22 cellular contexts compared by ENCODE assay signal in genomic region chr10:120477006-120477722, GRCh38. TPM values are rescaled to one million over a fixed set of nuclear protein-coding genes. Genes with fewer than 3 reads are reported as not detected.
DNase-seq lines count a peak whose midpoint lies in the region; ATAC-seq, FAIRE-seq and TF ChIP-seq lines count a peak whose summit lies in the region.
"Had no signal": no experiment of that assay in that cellular context is flagged by ENCODE, and none has a peak within 500 bp of the region (broad histone marks: within the 10 kb centered on the region; RNA-seq: fewer than 3 reads in every experiment).

No MANE protein-coding gene starts in this region.

- H2BK15ac ChIP-seq in H1 (ENCODE audit: low read length): no peak overlapping the region

- CTCF ChIA-PET in H1 (lab: Charles Lee; ENCODE audit: partially characterized antibody): interaction anchor here (0.8 to 1.6 kb wide), 2 partner anchors 54 to 347 kb away, joined by 3 read pairs; no protein-coding TSS in a partner anchor

- H3K9me3 Mint-ChIP-seq in nephron: peaks cover 15% of the 10 kb centered on the region
- H3K9me3 Mint-ChIP-seq: activated CD4-positive, alpha-beta T cell treated with anti-CD3 and anti-CD28 coated beads, Interleukin-2, amount 10 ng/mL, durations not matched to agents 7 days and 5 days had no signal

- no peak overlapping the region for H3K4me3 Mint-ChIP-seq in nephron
- H3K4me3 Mint-ChIP-seq: activated CD4-positive, alpha-beta T cell treated with anti-CD3 and anti-CD28 coated beads, Interleukin-2, amount 10 ng/mL, durations not matched to agents 7 days and 5 days; activated naive CD4-positive, alpha-beta T cell treated with anti-CD3 and anti-CD28 coated beads, Interleukin-2, amount 50 U/mL, for 24 hours; immature natural killer cell; stimulated activated naive B cell treated with anti-CD40 and anti-IgM and Interleukin-4, amounts not matched to agents 10 μg/mL and 1 μg/mL and 100 μg/mL, for 72 hours had no signal

- no peak overlapping the region for H3K4me2 ChIP-seq in H1 (ENCODE audit: insufficient read depth in 1 of 2, low read depth in 2 of 2, low read length in 2 of 2)

- TF ChIP-seq POLR2A in H1 (IDR thresholded peaks at IDR 0.05; ENCODE audit: control extremely low read depth in 1 of 2, low read depth in 2 of 2, low read length in 2 of 2): no peak

- TF ChIP-seq CTCF in AG09309 (IDR thresholded peaks at IDR 0.05; ENCODE audit: control insufficient read depth, insufficient read depth, low read depth, low read length, missing control alignments) (no peak), H1 (IDR thresholded peaks at IDR 0.05; ENCODE audit: control extremely low read depth in 1 of 3, insufficient read depth in 1 of 3, low read depth in 1 of 3, low read length in 3 of 3) (no peak), nephron (IDR thresholded peaks at IDR 0.05; ENCODE audit: unreplicated experiment in 3 of 3) (no peak)

- intact Hi-C loops in sciatic nerve (cut with DNase I): no loop called here

- no peak overlapping the region for H2BK5ac ChIP-seq in H1 (ENCODE audit: low read depth, low read length)

- H3K4me3 ChIP-seq in AG09309 (ENCODE audit: control insufficient read depth, low read depth, low read length) (no peak overlapping the region), H1 (ENCODE audit: extremely low read depth in 1 of 4, insufficient read depth in 2 of 4, low read depth in 3 of 4, low read length in 4 of 4) (no peak overlapping the region)
- H3K4me3 ChIP-seq: spleen, uterus had no signal

- H3K4me1 Mint-ChIP-seq in nephron: peaks cover 5% of the 10 kb centered on the region
- H3K4me1 Mint-ChIP-seq: activated CD4-positive, alpha-beta T cell treated with anti-CD3 and anti-CD28 coated beads, Interleukin-2, amount 10 ng/mL, durations not matched to agents 7 days and 5 days; activated naive CD4-positive, alpha-beta T cell treated with anti-CD3 and anti-CD28 coated beads, Interleukin-2, amount 50 U/mL, for 24 hours; immature natural killer cell; stimulated activated naive B cell treated with anti-CD40 and anti-IgM and Interleukin-4, amounts not matched to agents 10 μg/mL and 1 μg/mL and 100 μg/mL, for 72 hours had no signal

- H2BK20ac ChIP-seq in H1 (ENCODE audit: low read length): no peak overlapping the region

- H3K27ac ChIP-seq in H1 (ENCODE audit: low read depth, low read length): no peak overlapping the region
- H3K27ac ChIP-seq: spleen, uterus had no signal

- no peak overlapping the region for H4K91ac ChIP-seq in H1 (replicated peaks; ENCODE audit: insufficient read length, low read length)

- no peaks in the 10 kb centered on the region; a peak in 1 of 7 replicates for H3K4me1 ChIP-seq in H1 (replicated peaks in 1 of 4; ENCODE audit: control insufficient read depth in 3 of 4, insufficient read depth in 4 of 4, low read length in 3 of 4)
- H3K4me1 ChIP-seq: spleen, uterus had no signal

- H4K5ac ChIP-seq in H1 (ENCODE audit: insufficient read length, low read depth, low read length): no peak overlapping the region

- H3K9ac ChIP-seq in H1 (replicated peaks in 1 of 4; ENCODE audit: extremely low read depth in 1 of 4, low read depth in 3 of 4, low read length in 3 of 4): no peak overlapping the region

- H3K4ac ChIP-seq in H1 (replicated peaks; ENCODE audit: insufficient read length, low read depth, low read length): no peak overlapping the region

- H2BK120ac ChIP-seq in H1 (replicated peaks; ENCODE audit: low read depth, low read length): no peak overlapping the region

- H3K27ac Mint-ChIP-seq in nephron: peak overlapping the region; percentile 15 to 51 (median 21)
- H3K27ac Mint-ChIP-seq: activated CD4-positive, alpha-beta T cell treated with anti-CD3 and anti-CD28 coated beads, Interleukin-2, amount 10 ng/mL, durations not matched to agents 7 days and 5 days; activated naive CD4-positive, alpha-beta T cell treated with anti-CD3 and anti-CD28 coated beads, Interleukin-2, amount 50 U/mL, for 24 hours; immature natural killer cell; stimulated activated naive B cell treated with anti-CD40 and anti-IgM and Interleukin-4, amounts not matched to agents 10 μg/mL and 1 μg/mL and 100 μg/mL, for 72 hours had no signal

- no peaks in the 10 kb centered on the region for H3K79me1 ChIP-seq in H1 (ENCODE audit: low read depth, low read length)

- H3K23ac ChIP-seq in H1 (ENCODE audit: insufficient read length): peak overlapping the region; percentile 59

- H3K79me2 ChIP-seq in H1 (ENCODE audit: control insufficient read depth in 1 of 2, insufficient read depth in 2 of 2, low read length in 2 of 2): no peaks in the 10 kb centered on the region

- DNase-seq in AG09309 (ENCODE audit: low read depth): peak; percentile 48
- DNase-seq in RPMI7951 (ENCODE audit: low read depth): peak; percentile 80
- no peak for DNase-seq in H1 (ENCODE audit: low read depth in 1 of 2, low spot score in 2 of 2)
- no peak for DNase-seq in sciatic nerve (ENCODE audit: low spot score)
- DNase-seq in NCI-H526 (lab: John Stamatoyannopoulos, UW): no peak
- DNase-seq in HK-2 (ENCODE audit: unreplicated experiment): no peak
- DNase-seq: activated CD4-positive, alpha-beta T cell treated with anti-CD3 and anti-CD28 coated beads, Interleukin-2, amount 10 ng/mL, durations not matched to agents 7 days and 5 days; activated T-cell treated with anti-CD3 and anti-CD28 coated beads, Interleukin-2, amount 50 U/mL, for 1 hour; AML-193; caudate nucleus; glutamatergic neuron; immature natural killer cell; midbrain; NCI-H1694 treated with DMSO at 0.1 percent for 48 hours; SHP77 treated with DMSO at 0.1 percent for 48 hours; spleen; stimulated activated naive B cell treated with anti-CD40 and anti-IgM and Interleukin-4, amounts not matched to agents 10 μg/mL and 1 μg/mL and 100 μg/mL, for 72 hours; T-helper 9 cell; uterus had no signal

- FAIRE-seq in H1 (lab: Jason Lieb, UNC): no peak

- H3K18ac ChIP-seq in H1 (ENCODE audit: extremely low read depth, low read length): no peak overlapping the region

- no peaks in the 10 kb centered on the region for H3K36me3 Mint-ChIP-seq in nephron (ENCODE audit: low read depth)

- 90% methylated on average over 7 of the region's 9 CpGs; no CpG with 5 or more reads in 1 of the 2 experiments for WGBS in H1 (ENCODE audit: extremely low coverage in 1 of 2, insufficient coverage in 1 of 2, insufficient read length in 1 of 2, insufficient replicate concordance in 2 of 2, low coverage in 1 of 2, low lambda C conversion rate in 2 of 2, missing lambda C conversion rate in 1 of 2), 2 experiments

- no peak overlapping the region for H2AK5ac ChIP-seq in H1 (ENCODE audit: low read depth, low read length)

- H4K8ac ChIP-seq in H1 (ENCODE audit: extremely low read depth, insufficient read depth, low read length): no peak overlapping the region

- POLR2A ChIA-PET in H1 (lab: Charles Lee; ENCODE audit: partially characterized antibody): no interaction called here

- H3K23me2 ChIP-seq in H1 (ENCODE audit: low read depth, low read length): no peaks in the 10 kb centered on the region

- no peak overlapping the region for H2BK12ac ChIP-seq in H1 (ENCODE audit: low read depth, low read length)

- H4K20me1 ChIP-seq in H1 (replicated peaks in 1 of 2; ENCODE audit: control insufficient read depth in 1 of 2, insufficient read depth in 2 of 2, low read length in 2 of 2): no peaks in the 10 kb centered on the region

- H3K36me3 ChIP-seq in H1 (ENCODE audit: control insufficient read depth in 2 of 4, insufficient read depth in 4 of 4, low read length in 3 of 4): no peaks in the 10 kb centered on the region
- H3K36me3 ChIP-seq: spleen, uterus had no signal

- ATAC-seq in sciatic nerve (no peak), GM18502 (IDR thresholded peaks at IDR 0.05; ENCODE audit: poor library complexity, unreplicated experiment) (no peak)
- ATAC-seq: stimulated activated naive B cell treated with anti-CD40 and anti-IgM and Interleukin-4, amounts not matched to agents 10 μg/mL and 1 μg/mL and 100 μg/mL, for 72 hours had no signal

- H3K27me3 Mint-ChIP-seq in nephron (ENCODE audit: low read depth): peaks cover 7% of the 10 kb centered on the region

- H3K56ac ChIP-seq in H1 (replicated peaks; ENCODE audit: insufficient read length, low read depth, low read length): no peak overlapping the region

- peak overlapping the region; percentile 8; the same call in 1 of the 2 replicates for H2AFZ ChIP-seq in H1 (ENCODE audit: low read length)

- TF ChIP-seq RAD21 in H1 (IDR thresholded peaks at IDR 0.05 in 1 of 2, conservative IDR thresholded peaks at IDR 0.05 in 1 of 2; ENCODE audit: low read depth in 2 of 2, low read length in 2 of 2): no peak

- H3K9me3 ChIP-seq in H1 (ENCODE audit: insufficient read depth in 2 of 2, low read depth in 1 of 2, low read length in 1 of 2): peaks cover 0 to 3% of the 10 kb centered on the region in 2 experiments; a peak in 2 of 4 replicates
- H3K9me3 ChIP-seq: uterus had no signal

- TF ChIP-seq EP300 in H1 (IDR thresholded peaks at IDR 0.05; ENCODE audit: borderline replicate concordance in 1 of 2, low read depth in 2 of 2, low read length in 2 of 2): no peak

- H3K14ac ChIP-seq in H1 (ENCODE audit: insufficient read length): no peak overlapping the region

- H3K27me3 ChIP-seq in H1 (replicated peaks in 1 of 4; ENCODE audit: control insufficient read depth in 3 of 4, extremely low read depth in 1 of 4, insufficient read depth in 3 of 4, low read length in 3 of 4): no peaks in the 10 kb centered on the region
- H3K27me3 ChIP-seq: uterus had no signal

TF ChIP-seq in H1, 55 proteins besides CTCF, POLR2A, EP300 and RAD21 (continues in another document):
- TF ChIP-seq KDM1A (IDR thresholded peaks at IDR 0.05; ENCODE audit: borderline replicate concordance, low read length) (no peak), NRF1 (IDR thresholded peaks at IDR 0.05; ENCODE audit: low read depth, low read length) (no peak), ZNF274 (IDR thresholded peaks at IDR 0.05; ENCODE audit: borderline replicate concordance, extremely low read depth, low read length) (no peak), BACH1 (IDR thresholded peaks at IDR 0.05; ENCODE audit: low read length) (no peak), GABPA (IDR thresholded peaks at IDR 0.05; ENCODE audit: borderline replicate concordance, insufficient read depth, low read length) (no peak)

RNA-seq across cellular contexts. Expression of gene PLPP4, which starts 20.1 kb away (rescaled TPM):
- 15.4 and 16.4 TPM in 2 replicates for total RNA-seq in RPMI7951 (2014; rRNA removed; shearing (Covaris generic))
- total RNA-seq in H1 (2021; fragmentation: NEBNext Ultra II Directional; extraction: Animal tissue kit (Norgen Biotek cat#: 25700)): not detected in 2 replicates
- 0.27 and 0.30 TPM in 2 replicates for polyA plus RNA-seq in H1 (2011; rRNA removed)
- polyA plus RNA-seq in H1 (2011; cell fraction: cytosol; rRNA removed): 0.09 TPM
- polyA plus RNA-seq in H1 (2011; cell fraction: nucleus; rRNA removed): 0.58 TPM
- polyA plus RNA-seq in H1 (2012, experiment 1 of 2): 0.14 TPM in 1 of 4 replicates, not detected in the others
- polyA plus RNA-seq in H1 (2012, experiment 2 of 2): 0.24 TPM
- 0.04 TPM for polyA plus RNA-seq in H1 (2013, experiment 1 of 2)
- polyA plus RNA-seq in H1 (2013, experiment 2 of 2): 0.20 TPM
- polyA minus RNA-seq in H1 (2011; rRNA and poly(A)+ RNA removed): 0.71 TPM in 1 of 2 replicates, not detected in the other
- polyA minus RNA-seq in H1 (2011; cell fraction: cytosol; rRNA and poly(A)+ RNA removed): not detected
- polyA minus RNA-seq in H1 (2011; cell fraction: nucleus; rRNA and poly(A)+ RNA removed): not detected
- 2.1 TPM for total RNA-seq in sciatic nerve
- total RNA-seq: activated CD4-positive, alpha-beta T cell treated with anti-CD3 and anti-CD28 coated beads, Interleukin-2, amount 10 ng/mL, durations not matched to agents 7 days and 5 days; spleen had no signal
- polyA plus RNA-seq: immature natural killer cell, spleen had no signal

Comparison
In these comparisons a context has a peak if more than half of its experiments do, and no peak if none do; other contexts are left out.
1. DNase-seq: peak in AG09309 (single experiment) and RPMI7951 (single experiment); none in H1 (0 of 2), sciatic nerve (single experiment), NCI-H526 (0 of 2) and HK-2 (single experiment).